Comparison of ENCODE assay signal across 8 cellular contexts in genomic region chr22:36419177-36419911, GRCh38. TPM values are rescaled to one million over a fixed set of nuclear protein-coding genes. Genes with fewer than 3 reads are reported as not detected.
DNase-seq lines count a peak whose midpoint lies in the region; ATAC-seq and TF ChIP-seq lines count a peak whose summit lies in the region.

No MANE protein-coding gene starts in this region.

- peak overlapping the region; percentile 3; the same call in 1 of the 2 replicates for H3K4me2 ChIP-seq in OCI-LY7 (ENCODE audit: low read length)
- H3K4me2 ChIP-seq in neuronal stem cell (ENCODE audit: insufficient read depth, low read length, poor library complexity, severe bottlenecking): peak overlapping the region; percentile 12

- H3K9me3 ChIP-seq in OCI-LY7 (ENCODE audit: low read length) (no peaks in the 10 kb centered on the region), neuronal stem cell (replicated peaks in 1 of 2; ENCODE audit: control insufficient read depth in 2 of 2, insufficient read depth in 1 of 2, low read depth in 1 of 2, low read length in 2 of 2) (no peaks in the 10 kb centered on the region), WERI-Rb-1 (ENCODE audit: severe bottlenecking) (no peaks in the 10 kb centered on the region)

- H2AK5ac ChIP-seq in neuronal stem cell (ENCODE audit: low read depth, low read length): no peak overlapping the region

- no peaks in the 10 kb centered on the region for H3K79me1 ChIP-seq in neuronal stem cell (ENCODE audit: low read depth, low read length)

- no peak overlapping the region for H2BK120ac ChIP-seq in neuronal stem cell (ENCODE audit: low read depth, low read length)

- POLR2A ChIA-PET in OCI-LY7 (lab: Charles Lee): interaction anchor here (0.7 kb wide), 1 partner anchor 587 kb away, joined by 6 read pairs; no protein-coding TSS in a partner anchor

- no peak overlapping the region for H3K23ac ChIP-seq in neuronal stem cell (ENCODE audit: low read depth, low read length, poor library complexity)

- no peak overlapping the region for H3K14ac ChIP-seq in neuronal stem cell (ENCODE audit: low read length)

- H3K27ac ChIP-seq in OCI-LY7 (ENCODE audit: low read depth, low read length, poor library complexity, severe bottlenecking) (no peak overlapping the region), neuronal stem cell (replicated peaks; ENCODE audit: low read length) (no peak overlapping the region), WERI-Rb-1 (no peak overlapping the region)

- intact Hi-C loops in OCI-LY7 (cut with micrococcal nuclease; ENCODE audit: unreplicated experiment): no loop called here

- ATAC-seq in GM19324 (IDR thresholded peaks at IDR 0.05; ENCODE audit: low FRiP score, unreplicated experiment): peak; percentile 71
- no peak for ATAC-seq in GM18870 (IDR thresholded peaks at IDR 0.05; ENCODE audit: unreplicated experiment)

- H4K91ac ChIP-seq in neuronal stem cell (ENCODE audit: low read depth, low read length, poor library complexity): no peak overlapping the region

- H3K4me1 ChIP-seq in OCI-LY7 (ENCODE audit: insufficient read depth, low read length, poor library complexity, severe bottlenecking) (peaks cover 27% of the 10 kb centered on the region), neuronal stem cell (ENCODE audit: control insufficient read depth in 2 of 2, insufficient read depth in 1 of 2, low read depth in 1 of 2, low read length in 2 of 2) (peaks cover 5 to 8% of the 10 kb centered on the region in 2 donors)

- no peak overlapping the region for H2BK5ac ChIP-seq in neuronal stem cell (ENCODE audit: low read length)

- H3K4me3 ChIP-seq in OCI-LY7 (ENCODE audit: low read depth, low read length, poor library complexity, severe bottlenecking) (no peak overlapping the region), neuronal stem cell (ENCODE audit: low read length in 2 of 2) (no peak overlapping the region), WERI-Rb-1 (ENCODE audit: low read depth, low read length) (no peak overlapping the region)

- no peak overlapping the region for H2BK12ac ChIP-seq in neuronal stem cell (ENCODE audit: low read length)

- no peak overlapping the region for H2BK15ac ChIP-seq in neuronal stem cell (ENCODE audit: low read length)

- no peak overlapping the region for H3K18ac ChIP-seq in neuronal stem cell (ENCODE audit: low read length)

- H3K9ac ChIP-seq in neuronal stem cell (ENCODE audit: low read depth, low read length, poor library complexity): no peak overlapping the region

- no CpG with 5 or more reads among the region's 13 CpGs for WGBS in neuronal stem cell (ENCODE audit: extremely low coverage in 2 of 2, insufficient read length in 2 of 2, insufficient replicate concordance in 1 of 2), 2 donors

- no TSS peak for BruUV-seq in OCI-LY7 (replicated peaks; lab: Mats Ljungman, UMichigan)

- no peak overlapping the region for H3K4ac ChIP-seq in neuronal stem cell (ENCODE audit: low read length)

- H2AFZ ChIP-seq in OCI-LY7 (ENCODE audit: low read length) (peak overlapping the region; percentile 44; the same call in 1 of the 2 replicates), neuronal stem cell (ENCODE audit: low read length) (peak overlapping the region; percentile 91)

- H4K8ac ChIP-seq in neuronal stem cell (ENCODE audit: low read depth, low read length): no peak overlapping the region

- no peaks in the 10 kb centered on the region for H3K36me3 ChIP-seq in OCI-LY7 (ENCODE audit: insufficient read depth, low read length)
- H3K36me3 ChIP-seq in neuronal stem cell (replicated peaks in 1 of 2; ENCODE audit: control insufficient read depth in 2 of 2, insufficient read depth in 2 of 2, low read length in 2 of 2): no peaks in the 10 kb centered on the region
- no peaks in the 10 kb centered on the region for H3K36me3 ChIP-seq in WERI-Rb-1

- H4K20me1 ChIP-seq in OCI-LY7 (ENCODE audit: insufficient read depth, low read length): no peaks in the 10 kb centered on the region

- H3K9me2 ChIP-seq in OCI-LY7 (ENCODE audit: insufficient read depth, low read length): no peaks in the 10 kb centered on the region

- no peak for DNase-seq in OCI-LY7 (ENCODE audit: low spot score)
- peak; percentile 93 for DNase-seq in fibroblast of gingiva (ENCODE audit: low read depth)
- DNase-seq in neuronal stem cell (ENCODE audit: low spot score): no peak
- no peak for DNase-seq in WERI-Rb-1
- no peak for DNase-seq in NCI-H1048 (lab: John Stamatoyannopoulos, UW)
- DNase-seq in GM10266 (ENCODE audit: extremely low spot score): no peak

- no peaks in the 10 kb centered on the region for H3K79me2 ChIP-seq in OCI-LY7 (ENCODE audit: insufficient read depth, low read depth, low read length)

- no peaks in the 10 kb centered on the region for H3K27me3 ChIP-seq in neuronal stem cell (ENCODE audit: control insufficient read depth in 3 of 3, insufficient read depth in 3 of 3, low read depth in 1 of 3, low read length in 3 of 3)
- H3K27me3 ChIP-seq in WERI-Rb-1 (ENCODE audit: insufficient read depth, low read depth, severe bottlenecking): no peaks in the 10 kb centered on the region

- TF ChIP-seq CTCF in OCI-LY7 (conservative IDR thresholded peaks at IDR 0.05; ENCODE audit: low read length): no peak
- no peak for TF ChIP-seq CTCF in WERI-Rb-1 (IDR thresholded peaks at IDR 0.05; ENCODE audit: low read depth, low read length)
- no peak for TF ChIP-seq CTCF in GM10266 (IDR thresholded peaks at IDR 0.05; ENCODE audit: control insufficient read depth, insufficient read depth, low read depth, missing control alignments)

- CTCF ChIA-PET in OCI-LY7 (lab: Charles Lee; ENCODE audit: unreplicated experiment): no interaction called here

RNA-seq across cellular contexts. Expression of gene MYH9, which starts 31.6 kb away (rescaled TPM):
- 112 and 133 TPM in 2 replicates for total RNA-seq in OCI-LY7 (2014; rRNA removed; shearing (Covaris generic))
- 213 and 223 TPM in 2 replicates for total RNA-seq in OCI-LY7 (2022)
- polyA plus RNA-seq in neuronal stem cell (2013, experiment 1 of 2): 60.4 TPM
- 59.3 TPM for polyA plus RNA-seq in neuronal stem cell (2013, experiment 2 of 2)
